In genomic region chr14:23206422-23207145, GRCh38 we compare ENCODE assay signal across 23 cellular contexts. TPM values are rescaled to one million over a fixed set of nuclear protein-coding genes. Genes with fewer than 3 reads are reported as not detected.
DNase-seq lines count a peak whose midpoint lies in the region; ATAC-seq, FAIRE-seq and TF ChIP-seq lines count a peak whose summit lies in the region.
"Had no signal": no experiment of that assay in that cellular context is flagged by ENCODE, and none has a peak within 500 bp of the region (broad histone marks: within the 10 kb centered on the region; RNA-seq: fewer than 3 reads in every experiment).

No MANE protein-coding gene starts in this region.

- intact Hi-C loops in kidney (cut with DNase I) = no loop called here

- H2AFZ ChIP-seq in H1 (ENCODE audit: low read length) = no peak overlapping the region

- ATAC-seq in HG03460 (IDR thresholded peaks at IDR 0.05; ENCODE audit: unreplicated experiment) = no peak
- ATAC-seq: CD8-positive, alpha-beta T cell had no signal

- POLR2A ChIA-PET in H1 (lab: Charles Lee; ENCODE audit: partially characterized antibody) = interaction anchor here (1.0 to 3.1 kb wide), 6 partner anchors 8 to 148 kb away, joined by 3 to 13 read pairs (median 6); partner anchors contain the start of gene RNF212B

- peak overlapping the region; percentile 89; the same call in 1 of the 2 replicates for H2BK5ac ChIP-seq in H1 (ENCODE audit: low read depth, low read length)

- no peak overlapping the region for H4K5ac ChIP-seq in H1 (ENCODE audit: insufficient read length, low read depth, low read length)

- H3K79me2 ChIP-seq in H1 (ENCODE audit: control insufficient read depth in 1 of 2, insufficient read depth in 2 of 2, low read length in 2 of 2) = no peaks in the 10 kb centered on the region

- H3K9me3 ChIP-seq in ES-I3 (ENCODE audit: control insufficient read depth, insufficient read depth, low read length) (no peaks in the 10 kb centered on the region), HUES48 (ENCODE audit: control insufficient read depth, insufficient read depth, low read length) (no peaks in the 10 kb centered on the region), H1 (ENCODE audit: insufficient read depth in 2 of 2, low read depth in 1 of 2, low read length in 1 of 2) (no peaks in the 10 kb centered on the region), kidney (ENCODE audit: control insufficient read depth in 1 of 2, low read length in 2 of 2) (no peaks in the 10 kb centered on the region), right atrium auricular region (no peaks in the 10 kb centered on the region)

- DNase-seq in H1 (ENCODE audit: low read depth in 1 of 2, low spot score in 2 of 2) = no peak
- no peak for DNase-seq in kidney
- DNase-seq in NCI-H2107 (lab: John Stamatoyannopoulos, UW) = no peak
- no peak for DNase-seq in dedifferentiated amniotic fluid mesenchymal stem cell (ENCODE audit: extremely low spot score)
- no peak for DNase-seq in right atrium auricular region (ENCODE audit: low spot score)
- DNase-seq: CD8-positive, alpha-beta T cell; COR-L47; DMS153; DMS79 treated with DMSO at 0.1 percent for 48 hours; EL; GDM1; H7; HFFc6 had no signal

- no peak for TF ChIP-seq EP300 in H1 (IDR thresholded peaks at IDR 0.05; ENCODE audit: borderline replicate concordance in 1 of 2, low read depth in 2 of 2, low read length in 2 of 2)

- H2BK20ac ChIP-seq in H1 (ENCODE audit: low read length) = no peak overlapping the region

- H2AK5ac ChIP-seq in H1 (ENCODE audit: low read depth, low read length) = no peak overlapping the region

- no peak for TF ChIP-seq RAD21 in H1 (IDR thresholded peaks at IDR 0.05 in 1 of 2, conservative IDR thresholded peaks at IDR 0.05 in 1 of 2; ENCODE audit: low read depth in 2 of 2, low read length in 2 of 2)

- no peak overlapping the region for H3K56ac ChIP-seq in H1 (replicated peaks; ENCODE audit: insufficient read length, low read depth, low read length)

- CTCF ChIA-PET in H1 (lab: Charles Lee; ENCODE audit: partially characterized antibody) = interaction anchor here (0.8 to 3.7 kb wide), 11 partner anchors 11 to 95 kb away, joined by 3 to 15 read pairs (median 3); partner anchors contain the start of gene SLC7A8

- peak overlapping the region; percentile 11 for H3K9ac ChIP-seq in ES-I3 (ENCODE audit: low read depth, low read length)
- peak overlapping the region; percentile 37 for H3K9ac ChIP-seq in HUES48 (ENCODE audit: low read depth, low read length)
- no peak overlapping the region for H3K9ac ChIP-seq in H1 (replicated peaks in 1 of 4; ENCODE audit: extremely low read depth in 1 of 4, low read depth in 3 of 4, low read length in 3 of 4)
- no peak overlapping the region for H3K9ac ChIP-seq in kidney (ENCODE audit: low read length in 2 of 2)

- H3K23ac ChIP-seq in H1 (ENCODE audit: insufficient read length) = no peak overlapping the region

- TF ChIP-seq CTCF in H1 (IDR thresholded peaks at IDR 0.05; ENCODE audit: control extremely low read depth in 1 of 3, insufficient read depth in 1 of 3, low read depth in 1 of 3, low read length in 3 of 3) (no peak), kidney (IDR thresholded peaks at IDR 0.05; ENCODE audit: borderline replicate concordance, extremely low read depth, insufficient read depth) (no peak), right atrium auricular region (IDR thresholded peaks at IDR 0.05) (no peak)

- H3K4me1 ChIP-seq in ES-I3 (ENCODE audit: insufficient read depth, low read length) (peaks cover 19% of the 10 kb centered on the region), HUES48 (ENCODE audit: control insufficient read depth, insufficient read depth, low read length) (peaks cover 25% of the 10 kb centered on the region), H1 (replicated peaks in 1 of 4; ENCODE audit: control insufficient read depth in 3 of 4, insufficient read depth in 4 of 4, low read length in 3 of 4) (peaks cover 0 to 13% (median 4%) of the 10 kb centered on the region in 4 experiments; a peak in 4 of 7 replicates), kidney (ENCODE audit: control insufficient read depth in 1 of 2, insufficient read depth in 1 of 2, low read depth in 1 of 2, low read length in 2 of 2) (no peaks in the 10 kb centered on the region), right atrium auricular region (no peaks in the 10 kb centered on the region)

- H2BK12ac ChIP-seq in H1 (ENCODE audit: low read depth, low read length) = peak overlapping the region; percentile 20; the same call in 1 of the 2 replicates

- H3K27me3 ChIP-seq in HUES48 (ENCODE audit: control insufficient read depth, insufficient read depth, low read length) (no peaks in the 10 kb centered on the region), H1 (replicated peaks in 1 of 4; ENCODE audit: control insufficient read depth in 3 of 4, extremely low read depth in 1 of 4, insufficient read depth in 3 of 4, low read length in 3 of 4) (no peaks in the 10 kb centered on the region), right atrium auricular region (no peaks in the 10 kb centered on the region)

- H3K23me2 ChIP-seq in H1 (ENCODE audit: low read depth, low read length) = no peaks in the 10 kb centered on the region; the same call in 1 of the 2 replicates

- H3K18ac ChIP-seq in H1 (ENCODE audit: extremely low read depth, low read length) = no peak overlapping the region; the same call in 1 of the 2 replicates

- H3K4me3 ChIP-seq in HUES48 (ENCODE audit: low read depth, low read length) (peak overlapping the region; percentile 51), H1 (ENCODE audit: extremely low read depth in 1 of 4, insufficient read depth in 2 of 4, low read depth in 3 of 4, low read length in 4 of 4) (peak overlapping the region in 2 of 4 experiments; percentile 7 to 54; a peak in 3 of 8 replicates), kidney (ENCODE audit: low read length in 2 of 2) (no peak overlapping the region), right atrium auricular region (no peak overlapping the region)

- H3K14ac ChIP-seq in H1 (ENCODE audit: insufficient read length) = no peak overlapping the region

- H3K4me2 ChIP-seq in H1 (ENCODE audit: insufficient read depth in 1 of 2, low read depth in 2 of 2, low read length in 2 of 2) = peak overlapping the region; percentile 59 to 61

- WGBS in H1 (ENCODE audit: extremely low coverage in 1 of 2, insufficient coverage in 1 of 2, insufficient read length in 1 of 2, insufficient replicate concordance in 2 of 2, low coverage in 1 of 2, low lambda C conversion rate in 2 of 2, missing lambda C conversion rate in 1 of 2), 2 experiments = 13% methylated on average over 3 of the region's 3 CpGs; no CpG with 5 or more reads in 1 of the 2 experiments

- no peaks in the 10 kb centered on the region for H4K20me1 ChIP-seq in H1 (replicated peaks in 1 of 2; ENCODE audit: control insufficient read depth in 1 of 2, insufficient read depth in 2 of 2, low read length in 2 of 2)

- no peak overlapping the region for H4K91ac ChIP-seq in H1 (replicated peaks; ENCODE audit: insufficient read length, low read length)

- no peak overlapping the region for H3K4ac ChIP-seq in H1 (replicated peaks; ENCODE audit: insufficient read length, low read depth, low read length)

- no peak overlapping the region for H2BK120ac ChIP-seq in H1 (replicated peaks; ENCODE audit: low read depth, low read length)

- FAIRE-seq in H1 (lab: Jason Lieb, UNC) = no peak
- FAIRE-seq in kidney (lab: Jason Lieb, UNC) = peak; percentile 35
- FAIRE-seq: A204.1, D721Med, GM12892, HTR-8/SVneo had no signal

- no peak for TF ChIP-seq POLR2A in H1 (IDR thresholded peaks at IDR 0.05; ENCODE audit: control extremely low read depth in 1 of 2, low read depth in 2 of 2, low read length in 2 of 2)

- H2BK15ac ChIP-seq in H1 (ENCODE audit: low read length) = no peak overlapping the region

- H4K8ac ChIP-seq in H1 (ENCODE audit: extremely low read depth, insufficient read depth, low read length) = no peak overlapping the region

- H3K79me1 ChIP-seq in H1 (ENCODE audit: low read depth, low read length) = no peaks in the 10 kb centered on the region

- H3K36me3 ChIP-seq in ES-I3 (ENCODE audit: insufficient read depth, low read length) (no peaks in the 10 kb centered on the region), HUES48 (ENCODE audit: control insufficient read depth, insufficient read depth, low read length) (no peaks in the 10 kb centered on the region), H1 (ENCODE audit: control insufficient read depth in 2 of 4, insufficient read depth in 4 of 4, low read length in 3 of 4) (no peaks in the 10 kb centered on the region), kidney (ENCODE audit: control insufficient read depth in 1 of 2, insufficient read depth in 2 of 2, low read length in 2 of 2) (no peaks in the 10 kb centered on the region), right atrium auricular region (no peaks in the 10 kb centered on the region)

- H3K27ac ChIP-seq in HUES48 (ENCODE audit: low read depth, low read length) (peak overlapping the region; percentile 81), H1 (ENCODE audit: low read depth, low read length) (peak overlapping the region; percentile 45), kidney (ENCODE audit: low read depth in 2 of 2, low read length in 2 of 2) (no peak overlapping the region), right atrium auricular region (no peak overlapping the region)

RNA-seq across cellular contexts. Expression of gene SLC7A8, which starts 23.1 kb away (rescaled TPM):
- 204 and 209 TPM in 2 replicates for total RNA-seq in H1 (2021; fragmentation: NEBNext Ultra II Directional; extraction: Animal tissue kit (Norgen Biotek cat#: 25700))
- polyA plus RNA-seq in H1 (2011; rRNA removed) (181 and 182 TPM in 2 replicates), kidney (ENCODE audit: insufficient read depth, low read depth, low replicate concordance) (210 TPM)
- polyA plus RNA-seq in H1 (2011; cell fraction: cytosol; rRNA removed) = 72.1 TPM
- 146 TPM for polyA plus RNA-seq in H1 (2011; cell fraction: nucleus; rRNA removed)
- polyA plus RNA-seq in H1 (2012, experiment 1 of 2) = 162 to 194 TPM (median 173 TPM) in 4 replicates
- polyA plus RNA-seq in H1 (2012, experiment 2 of 2) = 152 TPM
- 383 TPM for polyA plus RNA-seq in H1 (2013, experiment 1 of 2)
- 341 TPM for polyA plus RNA-seq in H1 (2013, experiment 2 of 2)
- 234 and 286 TPM in 2 replicates for polyA minus RNA-seq in H1 (2011; rRNA and poly(A)+ RNA removed)
- 176 TPM for polyA minus RNA-seq in H1 (2011; cell fraction: cytosol; rRNA and poly(A)+ RNA removed)
- 79.9 TPM for polyA minus RNA-seq in H1 (2011; cell fraction: nucleus; rRNA and poly(A)+ RNA removed)
- total RNA-seq in kidney (22.9 TPM), right atrium auricular region (10 to 100 TPM; 11.9 to 23.7 TPM)

RNA-seq across cellular contexts. Expression of gene RNF212B, which starts 31.2 kb away (rescaled TPM):
- 1.2 TPM in 1 of 2 replicates, not detected in the other for total RNA-seq in H1 (2021; fragmentation: NEBNext Ultra II Directional; extraction: Animal tissue kit (Norgen Biotek cat#: 25700))
- 0.36 and 0.95 TPM in 2 replicates for polyA plus RNA-seq in H1 (2011; rRNA removed)
- polyA plus RNA-seq in H1 (2011; cell fraction: cytosol; rRNA removed) = 0.32 TPM
- 0.36 TPM for polyA plus RNA-seq in H1 (2011; cell fraction: nucleus; rRNA removed)
- 0.20 to 1.1 TPM (median 0.38 TPM) in 3 of 4 replicates, not detected in the other for polyA plus RNA-seq in H1 (2012, experiment 1 of 2)
- polyA plus RNA-seq in H1 (2012, experiment 2 of 2) = 0.20 TPM
- polyA plus RNA-seq in H1 (2013, experiment 1 of 2) = 0.34 TPM
- 0.55 TPM for polyA plus RNA-seq in H1 (2013, experiment 2 of 2)
- 0.44 and 0.95 TPM in 2 replicates for polyA minus RNA-seq in H1 (2011; rRNA and poly(A)+ RNA removed)
- polyA minus RNA-seq in H1 (2011; cell fraction: cytosol; rRNA and poly(A)+ RNA removed) = not detected
- polyA minus RNA-seq in H1 (2011; cell fraction: nucleus; rRNA and poly(A)+ RNA removed) = not detected
- total RNA-seq in kidney = not detected
- polyA plus RNA-seq in kidney (ENCODE audit: insufficient read depth, low read depth, low replicate concordance) = 2.8 TPM
- not detected for total RNA-seq in right atrium auricular region
- total RNA-seq: CD8-positive, alpha-beta T cell; HFFc6 had no signal
- polyA plus RNA-seq: BJ, CD14-positive monocyte, IgD-negative memory B cell had no signal

Comparison
In these comparisons a context has a peak if more than half of its experiments do, and no peak if none do; other contexts are left out.
1. H3K9ac ChIP-seq: peak in ES-I3 (single experiment) and HUES48 (single experiment); none in H1 (0 of 4) and kidney (0 of 2).
2. H3K27ac ChIP-seq: peak in HUES48 (single experiment) and H1 (single experiment); none in kidney (0 of 2) and right atrium auricular region (0 of 2).